1 cellular context compared by ENCODE assay signal in genomic region chr22:19896665-19897355, GRCh38.
TF ChIP-seq lines count a peak whose summit lies in the region.

No MANE protein-coding gene starts in this region.

TF ChIP-seq in H1, 55 proteins besides CTCF, POLR2A, EP300 and RAD21:
- TF ChIP-seq, protein P1, sequence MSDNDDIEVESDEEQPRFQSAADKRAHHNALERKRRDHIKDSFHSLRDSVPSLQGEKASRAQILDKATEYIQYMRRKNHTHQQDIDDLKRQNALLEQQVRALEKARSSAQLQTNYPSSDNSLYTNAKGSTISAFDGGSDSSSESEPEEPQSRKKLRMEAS (IDR thresholded peaks at IDR 0.05), result no peak
- TF ChIP-seq ASH2L (IDR thresholded peaks at IDR 0.05; ENCODE audit: low read length) (no peak), FOSL1 (IDR thresholded peaks at IDR 0.05; ENCODE audit: insufficient read depth, low read depth, low read length) (no peak), CBX8 (IDR thresholded peaks at IDR 0.05; ENCODE audit: borderline replicate concordance, low read depth, low read length) (no peak), EGR1 (IDR thresholded peaks at IDR 0.05; ENCODE audit: borderline replicate concordance, low read depth, low read length) (no peak), BCL11A (IDR thresholded peaks at IDR 0.05; ENCODE audit: low read depth in 2 of 2, low read length in 2 of 2) (no peak), TAF1 (IDR thresholded peaks at IDR 0.05; ENCODE audit: low read depth, low read length) (no peak), JUND (IDR thresholded peaks at IDR 0.05; ENCODE audit: low read length) (no peak), BACH1 (IDR thresholded peaks at IDR 0.05; ENCODE audit: low read length) (no peak), GTF2F1 (IDR thresholded peaks at IDR 0.05; ENCODE audit: borderline replicate concordance, low read depth, low read length) (no peak), MAFK (IDR thresholded peaks at IDR 0.05; ENCODE audit: low read depth, low read length) (no peak), SIRT6 (IDR thresholded peaks at IDR 0.05; ENCODE audit: low read length) (no peak), CHD2 (IDR thresholded peaks at IDR 0.05; ENCODE audit: low read length) (no peak), CTBP2 (IDR thresholded peaks at IDR 0.05; ENCODE audit: borderline replicate concordance, insufficient read depth, insufficient read length, low read length) (no peak), TAF7 (optimal IDR thresholded peaks at IDR 0.05; ENCODE audit: borderline replicate concordance, low read depth, low read length) (no peak)
